In the genomic region with DNA sequence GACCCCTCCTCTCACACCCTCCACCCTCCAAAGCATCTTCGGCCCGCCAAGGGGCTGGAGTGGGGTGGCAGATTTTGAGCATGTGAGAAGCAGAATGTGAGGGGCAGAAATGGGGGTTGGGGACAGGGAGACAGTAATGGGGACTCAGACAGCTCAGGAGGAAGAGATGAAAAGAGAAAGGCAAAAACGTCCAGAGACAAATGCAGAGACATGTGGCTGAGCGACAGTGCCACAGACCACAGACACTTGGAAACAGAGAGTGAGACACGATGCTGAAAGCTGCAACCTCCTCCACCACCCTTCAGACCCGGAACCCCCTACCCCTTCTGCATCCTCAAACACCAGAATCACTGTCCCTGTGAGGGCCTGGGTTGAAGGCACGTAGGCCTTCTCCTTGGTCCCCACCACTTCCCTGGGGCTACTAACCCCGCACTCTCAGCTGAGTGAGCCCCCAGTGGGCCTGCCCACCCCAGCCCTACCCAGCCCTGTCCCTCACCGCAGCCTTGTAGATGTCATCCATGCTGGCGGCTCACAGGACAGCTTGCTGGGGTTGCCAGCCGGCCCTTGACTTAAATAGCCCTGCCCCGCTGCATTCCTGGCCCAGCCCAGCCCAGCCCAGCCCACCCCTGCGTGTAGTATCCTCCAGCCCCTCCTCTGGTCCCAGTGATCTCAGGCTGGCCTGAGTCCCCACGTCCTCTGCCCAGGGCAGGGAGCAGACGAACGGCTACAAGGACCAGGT, we compare ENCODE assay signal across 9 cellular contexts. TPM values are rescaled to one million over a fixed set of nuclear protein-coding genes. Genes with fewer than 3 reads are reported as not detected.
DNase-seq lines count a peak whose midpoint lies in the region; ATAC-seq and TF ChIP-seq lines count a peak whose summit lies in the region.
"Had no signal": no experiment of that assay in that cellular context is flagged by ENCODE, and none has a peak within 500 bp of the region (broad histone marks: within the 10 kb centered on the region; RNA-seq: fewer than 3 reads in every experiment).

TSS of gene TNNC1 (minus strand) at position 546 of the 739 bp plus-strand sequence. CDS start at position 520, 26 bp downstream.

- TF ChIP-seq CTCF in coronary artery (IDR thresholded peaks at IDR 0.05), result no peak

- DNase-seq in A172 (ENCODE audit: low spot score), result no peak
- DNase-seq in coronary artery (ENCODE audit: low spot score), result no peak
- no peak for DNase-seq in NCI-H1417 treated with DMSO at 0.1 percent for 48 hours (lab: John Stamatoyannopoulos, UW)
- DNase-seq in NAMALWA (ENCODE audit: low spot score), result no peak
- DNase-seq in amygdala (lab: John Stamatoyannopoulos, UW), result no peak
- DNase-seq: NCI-H526 had no signal

- ATAC-seq in GM19328 (IDR thresholded peaks at IDR 0.05; ENCODE audit: unreplicated experiment), result no peak

- H3K4me1 ChIP-seq in muscle layer of duodenum (ENCODE audit: control insufficient read depth in 1 of 2, insufficient read depth in 2 of 2, low read length in 2 of 2), result peaks cover 0 to 19% of the 10 kb centered on the region in 2 donors

- peak within 1 kb of the TSS; percentile 83 for H3K27ac ChIP-seq in KOPT-K1 (ENCODE audit: low read depth, low read length, poor library complexity, severe bottlenecking)
- H3K27ac ChIP-seq in coronary artery, result peak within 1 kb of the TSS; percentile 92 to 95
- H3K27ac ChIP-seq in muscle layer of duodenum (ENCODE audit: low read length), result peak within 1 kb of the TSS; percentile 84

- H3K27me3 ChIP-seq in muscle layer of duodenum (ENCODE audit: low read depth, low read length), result no peaks in the 10 kb centered on the region

- H3K9me3 ChIP-seq in KOPT-K1 (ENCODE audit: insufficient read depth, low read length, poor library complexity, severe bottlenecking), result no peaks in the 10 kb centered on the region
- H3K9me3 ChIP-seq in muscle layer of duodenum (ENCODE audit: control insufficient read depth in 1 of 2, low read length in 2 of 2), result no peaks in the 10 kb centered on the region

- H3K36me3 ChIP-seq in KOPT-K1 (ENCODE audit: insufficient read depth, low read length) (peaks cover 14% of the 10 kb centered on the region), muscle layer of duodenum (ENCODE audit: control insufficient read depth in 1 of 2, insufficient read depth in 2 of 2, low read length in 2 of 2) (peaks cover 5 to 11% of the 10 kb centered on the region in 2 donors)

- H3K4me3 ChIP-seq in coronary artery (peak within 1 kb of the TSS; percentile 91), muscle layer of duodenum (ENCODE audit: low read depth in 1 of 2, low read length in 2 of 2) (peak within 1 kb of the TSS; percentile 74 to 86)

RNA-seq across cellular contexts. Expression of gene TNNC1, which starts in this region (rescaled TPM):
- 16.5 and 36.6 TPM in 2 replicates for total RNA-seq in A172 (2014; rRNA removed; shearing (Covaris generic))
